Comparison of ENCODE assay signal across 16 cellular contexts in genomic region chr12:116919247-116919671, GRCh38. TPM values are rescaled to one million over a fixed set of nuclear protein-coding genes. Genes with fewer than 3 reads are reported as not detected.
DNase-seq lines count a peak whose midpoint lies in the region; ATAC-seq, FAIRE-seq and TF ChIP-seq lines count a peak whose summit lies in the region.
"Had no signal": no experiment of that assay in that cellular context is flagged by ENCODE, and none has a peak within 500 bp of the region (broad histone marks: within the 10 kb centered on the region; RNA-seq: fewer than 3 reads in every experiment).

No MANE protein-coding gene starts in this region.

- H3K9me3 ChIP-seq in BLaER1: no peaks in the 10 kb centered on the region

- H4K20me1 ChIP-seq in BLaER1: peaks cover 92% of the 10 kb centered on the region

- no peak overlapping the region for H3K9ac ChIP-seq in BLaER1
- H3K9ac ChIP-seq: KMS-11, parathyroid adenoma had no signal

- H3K4me2 ChIP-seq in BLaER1: peak overlapping the region; percentile 77
- H3K4me2 ChIP-seq: KMS-11 had no signal

- H3K27ac ChIP-seq in BLaER1 (peak overlapping the region; percentile 32; the same call in 1 of the 2 replicates), HL-60 (replicated peaks) (0 out of 2 replicates have a peak overlapping the region, but pooled peaks have one; percentile 23)
- H3K27ac ChIP-seq: KMS-11, parathyroid adenoma had no signal

- H3K36me3 ChIP-seq in BLaER1: peaks cover 23% of the 10 kb centered on the region

- H3K27ac Mint-ChIP-seq in activated T-cell treated with anti-CD3 and anti-CD28 coated beads, Interleukin-2, amount 50 U/mL, for 72 hours: no peak overlapping the region
- H3K27ac Mint-ChIP-seq: activated CD4-positive, alpha-beta T cell treated with anti-CD3 and anti-CD28 coated beads, Interleukin-2, amount 10 ng/mL, durations not matched to agents 7 days and 5 days; activated T-helper 2 cell treated with anti-CD3 and anti-CD28 coated beads, Interferon-gamma antibody, Interleukin-2, Interleukin-4, amounts not matched to agents 10 μg/mL and 5 μg/mL and 100 μg/mL, durations not matched to agents 14 hours and 24 hours and 36 hours had no signal

- no peak for FAIRE-seq in urothelium cell line (lab: Jason Lieb, UNC)
- FAIRE-seq: bronchial epithelial cell had no signal

- DNase-seq in HL-60 (ENCODE audit: low read depth in 1 of 2, low spot score in 1 of 2) (peak in 1 of 2 experiments; percentile 63), NOMO-1 treated with DMSO at 0.1 percent for 48 hours (lab: John Stamatoyannopoulos, UW; ENCODE audit: unreplicated experiment) (peak; percentile 36), left colon (peak in 1 of 2 donors; percentile 47), foreskin fibroblast (no peak), urothelium cell line (ENCODE audit: low spot score) (no peak), dedifferentiated amniotic fluid mesenchymal stem cell (ENCODE audit: extremely low spot score) (no peak)
- DNase-seq in activated T-cell treated with anti-CD3 and anti-CD28 coated beads, Interleukin-2, amount 50 U/mL, for 72 hours: no peak
- DNase-seq: activated CD4-positive, alpha-beta T cell treated with anti-CD3 and anti-CD28 coated beads, Interleukin-2, amount 10 ng/mL, durations not matched to agents 7 days and 5 days; AML-193; mesenchymal stem cell; NCI-H526 treated with DMSO at 0.1 percent for 48 hours had no signal

- H3K9me3 Mint-ChIP-seq in activated T-cell treated with anti-CD3 and anti-CD28 coated beads, Interleukin-2, amount 50 U/mL, for 72 hours: no peaks in the 10 kb centered on the region
- H3K9me3 Mint-ChIP-seq: activated T-helper 2 cell treated with anti-CD3 and anti-CD28 coated beads, Interferon-gamma antibody, Interleukin-2, Interleukin-4, amounts not matched to agents 10 μg/mL and 5 μg/mL and 100 μg/mL, durations not matched to agents 14 hours and 24 hours and 36 hours had no signal

- H3K27me3 ChIP-seq in BLaER1 (no peaks in the 10 kb centered on the region), HL-60 (ENCODE audit: insufficient read depth, poor library complexity, severe bottlenecking) (no peaks in the 10 kb centered on the region)

- H3K36me3 Mint-ChIP-seq in activated T-cell treated with anti-CD3 and anti-CD28 coated beads, Interleukin-2, amount 50 U/mL, for 72 hours (ENCODE audit: insufficient read depth in 2 of 2): peaks cover 1 to 2% of the 10 kb centered on the region in 2 donors

- H3K4me1 Mint-ChIP-seq in activated T-cell treated with anti-CD3 and anti-CD28 coated beads, Interleukin-2, amount 50 U/mL, for 72 hours (ENCODE audit: low read depth): peaks cover 73% of the 10 kb centered on the region

- no peak for TF ChIP-seq CTCF in HL-60 (IDR thresholded peaks at IDR 0.05; ENCODE audit: insufficient read depth, low read length)
- TF ChIP-seq CTCF in foreskin fibroblast (IDR thresholded peaks at IDR 0.05; ENCODE audit: low read depth, low read length): no peak

- H3K4me3 ChIP-seq in BLaER1 (no peak overlapping the region; the same call in 1 of the 2 replicates), HL-60 (replicated peaks; ENCODE audit: insufficient read depth, low read length) (no peak overlapping the region), foreskin fibroblast (ENCODE audit: low read depth in 1 of 2, low read length in 2 of 2) (no peak overlapping the region)

- no peak overlapping the region for H3K4me3 Mint-ChIP-seq in activated T-cell treated with anti-CD3 and anti-CD28 coated beads, Interleukin-2, amount 50 U/mL, for 72 hours
- H3K4me3 Mint-ChIP-seq: activated CD4-positive, alpha-beta T cell treated with anti-CD3 and anti-CD28 coated beads, Interleukin-2, amount 10 ng/mL, durations not matched to agents 7 days and 5 days had no signal

- peaks cover 17% of the 10 kb centered on the region for H3K27me3 Mint-ChIP-seq in activated T-cell treated with anti-CD3 and anti-CD28 coated beads, Interleukin-2, amount 50 U/mL, for 72 hours (ENCODE audit: low read depth)
- H3K27me3 Mint-ChIP-seq: activated CD4-positive, alpha-beta T cell treated with anti-CD3 and anti-CD28 coated beads, Interleukin-2, amount 10 ng/mL, durations not matched to agents 7 days and 5 days had no signal

- intact Hi-C loops in left colon (cut with DNase I, micrococcal nuclease): no loop called here

- peaks cover 61% of the 10 kb centered on the region for H3K4me1 ChIP-seq in BLaER1
- H3K4me1 ChIP-seq: parathyroid adenoma had no signal

- peak; percentile 92 for ATAC-seq in left colon
- ATAC-seq in activated T-cell treated with anti-CD3 and anti-CD28 coated beads, Interleukin-2, amount 50 U/mL, for 72 hours (replicated peaks in 1 of 2): no peak

RNA-seq across cellular contexts. Expression of gene FBXW8, which starts 8.5 kb away (rescaled TPM):
- 10 to 100 TPM in 1 of 2 donors, 1 to 10 TPM in 1; 9.0 to 14.4 TPM for total RNA-seq in left colon
- 10 to 100 TPM; 10.0 to 10.4 TPM for total RNA-seq in activated T-cell treated with anti-CD3 and anti-CD28 coated beads, Interleukin-2, amount 50 U/mL, for 72 hours

RNA-seq across cellular contexts. Expression of gene HRK, which starts 38.0 kb away (rescaled TPM):
- total RNA-seq in left colon: 1 to 10 TPM in 1 of 2 donors, under 1 TPM in 1; 0.73 to 1.1 TPM
- total RNA-seq in activated T-cell treated with anti-CD3 and anti-CD28 coated beads, Interleukin-2, amount 50 U/mL, for 72 hours: under 1 TPM in 1 of 2 donors, not detected in 1; 0.12 TPM
- total RNA-seq: activated CD4-positive, alpha-beta T cell treated with anti-CD3 and anti-CD28 coated beads, Interleukin-2, amount 10 ng/mL, durations not matched to agents 7 days and 5 days; activated T-helper 2 cell treated with anti-CD3 and anti-CD28 coated beads, Interferon-gamma antibody, Interleukin-2, Interleukin-4, amounts not matched to agents 10 μg/mL and 5 μg/mL and 100 μg/mL, durations not matched to agents 14 hours and 24 hours and 36 hours; bronchial epithelial cell had no signal
